1 cellular context compared by ENCODE assay signal in genomic region chr19:12365372-12366162, GRCh38.
A peak's percentile ranks its signal among the peaks of the same experiment; 100 is the strongest.
TF ChIP-seq lines count a peak whose summit lies in the region.

Gene ZNF442, minus strand, starts transcription at chr19:12365683. Its CDS starts 2,052 bp downstream, at chr19:12363631.

TF ChIP-seq in HepG2, 621 proteins besides CTCF, POLR2A, EP300 and RAD21 (continued from another document):
- TF ChIP-seq, protein P1, sequence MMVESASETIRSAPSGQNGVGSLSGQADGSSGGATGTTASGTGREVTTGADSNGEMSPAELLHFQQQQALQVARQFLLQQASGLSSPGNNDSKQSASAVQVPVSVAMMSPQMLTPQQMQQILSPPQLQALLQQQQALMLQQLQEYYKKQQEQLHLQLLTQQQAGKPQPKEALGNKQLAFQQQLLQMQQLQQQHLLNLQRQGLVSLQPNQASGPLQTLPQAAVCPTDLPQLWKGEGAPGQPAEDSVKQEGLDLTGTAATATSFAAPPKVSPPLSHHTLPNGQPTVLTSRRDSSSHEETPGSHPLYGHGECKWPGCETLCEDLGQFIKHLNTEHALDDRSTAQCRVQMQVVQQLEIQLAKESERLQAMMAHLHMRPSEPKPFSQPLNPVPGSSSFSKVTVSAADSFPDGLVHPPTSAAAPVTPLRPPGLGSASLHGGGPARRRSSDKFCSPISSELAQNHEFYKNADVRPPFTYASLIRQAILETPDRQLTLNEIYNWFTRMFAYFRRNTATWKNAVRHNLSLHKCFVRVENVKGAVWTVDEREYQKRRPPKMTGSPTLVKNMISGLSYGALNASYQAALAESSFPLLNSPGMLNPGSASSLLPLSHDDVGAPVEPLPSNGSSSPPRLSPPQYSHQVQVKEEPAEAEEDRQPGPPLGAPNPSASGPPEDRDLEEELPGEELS (CRISPR knock-in tag; IDR thresholded peaks at IDR 0.05) = peak; percentile 34; the same call in 1 of the 2 replicates
- TF ChIP-seq ZFY (CRISPR knock-in tag; IDR thresholded peaks at IDR 0.05) = peak; percentile 89
- TF ChIP-seq RCOR2 (CRISPR knock-in tag; IDR thresholded peaks at IDR 0.05) = 0 out of 2 replicates have a peak, but pooled peaks have one; percentile 52
- TF ChIP-seq ZBTB10 (CRISPR knock-in tag; IDR thresholded peaks at IDR 0.05; ENCODE audit: borderline replicate concordance) = no peak
- peak; percentile 78 for TF ChIP-seq ZFP91 (CRISPR knock-in tag; IDR thresholded peaks at IDR 0.05; ENCODE audit: borderline replicate concordance)
- TF ChIP-seq ZBTB42 (CRISPR knock-in tag; IDR thresholded peaks at IDR 0.05) = no peak; the same call in 1 of the 2 replicates
- TF ChIP-seq HDAC2 (CRISPR knock-in tag; IDR thresholded peaks at IDR 0.05) = peak; percentile 52; the same call in 1 of the 2 replicates
- TF ChIP-seq ZNF589 (CRISPR knock-in tag; conservative IDR thresholded peaks at IDR 0.05) = peak; percentile 70; the same call in 1 of the 2 replicates
- TF ChIP-seq HOXA5 (CRISPR knock-in tag; IDR thresholded peaks at IDR 0.05) = 0 out of 2 replicates have a peak, but pooled peaks have one; percentile 42
- peak; percentile 60; the same call in 1 of the 2 replicates for TF ChIP-seq YEATS4 (CRISPR knock-in tag; IDR thresholded peaks at IDR 0.05; ENCODE audit: borderline replicate concordance)
- TF ChIP-seq NFATC3 (CRISPR knock-in tag; IDR thresholded peaks at IDR 0.05) = no peak
